In the genomic region with DNA sequence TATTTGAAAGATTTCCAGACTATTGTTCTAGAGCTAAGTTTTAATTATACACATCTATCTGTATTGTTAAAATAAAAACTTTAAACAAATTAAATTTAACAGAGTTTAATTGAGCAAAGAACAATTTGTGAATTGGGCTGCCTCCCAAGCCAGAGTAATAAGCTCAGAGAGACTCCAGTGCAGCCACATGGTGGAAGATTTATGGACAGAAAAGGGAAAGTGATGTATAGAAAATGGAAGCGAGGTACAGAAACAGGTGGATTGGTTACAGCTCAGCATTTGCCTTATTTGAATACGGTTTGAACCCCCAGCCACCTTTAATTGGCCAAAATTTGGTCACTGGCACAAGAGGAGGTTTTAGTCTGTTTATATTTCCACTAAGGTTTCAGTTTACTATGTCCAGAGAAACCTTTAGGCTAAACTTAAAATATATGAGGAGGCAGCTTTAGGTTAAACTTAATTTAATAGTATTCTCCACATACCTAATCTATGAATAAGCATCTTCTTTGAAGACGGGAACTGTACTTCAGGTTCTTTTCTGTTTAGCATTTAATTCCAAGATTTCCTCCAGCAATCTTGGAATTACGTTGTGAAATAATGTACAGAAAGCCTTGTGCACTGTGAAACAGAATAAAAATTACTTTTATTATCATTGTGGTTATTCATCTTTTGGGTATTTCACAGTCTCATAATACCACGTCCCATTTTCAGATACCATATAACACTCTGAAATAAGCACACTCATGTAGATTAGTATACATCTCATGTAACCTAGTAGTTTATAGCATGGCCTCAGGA, we compare ENCODE assay signal across 20 cellular contexts.
"Had no signal": no experiment of that assay in that cellular context is flagged by ENCODE, and none has a peak within 500 bp of the region (broad histone marks: within the 10 kb centered on the region; RNA-seq: fewer than 3 reads in every experiment).

No MANE protein-coding gene starts in this region.

- H3K4me1 ChIP-seq: neural progenitor cell had no signal

- H3K4me3 ChIP-seq: gastrocnemius medialis, heart right ventricle, lung, neural progenitor cell, skin epidermis, tibial nerve had no signal

- H3K36me3 ChIP-seq: gastrocnemius medialis, heart right ventricle, neural progenitor cell, tibial nerve had no signal

- H3K27me3 ChIP-seq: gastrocnemius medialis, heart right ventricle, neural progenitor cell, tibial nerve had no signal

- H3K27me3 Mint-ChIP-seq: activated naive CD8-positive, alpha-beta T cell treated with anti-CD3 and anti-CD28 coated beads for 36 hours; stimulated activated naive B cell treated with anti-CD40 and anti-IgM and Interleukin-4, amounts not matched to agents 10 μg/mL and 1 μg/mL and 100 μg/mL, for 72 hours had no signal

- H3K36me3 Mint-ChIP-seq: activated naive CD8-positive, alpha-beta T cell treated with anti-CD3 and anti-CD28 coated beads for 36 hours; stimulated activated naive B cell treated with anti-CD40 and anti-IgM and Interleukin-4, amounts not matched to agents 10 μg/mL and 1 μg/mL and 100 μg/mL, for 72 hours had no signal

- H3K27ac ChIP-seq: epithelial cell of prostate, gastrocnemius medialis, heart right ventricle, neural progenitor cell, skin epidermis, tibial nerve had no signal

- DNase-seq: activated CD4-positive, alpha-beta T cell treated with anti-CD3 and anti-CD28 coated beads for 48 hours; activated CD8-positive, alpha-beta T cell treated with anti-CD3 and anti-CD28 coated beads for 36 hours; activated naive CD8-positive, alpha-beta T cell treated with anti-CD3 and anti-CD28 coated beads for 36 hours; activated T-cell treated with anti-CD3 and anti-CD28 coated beads, Interleukin-2, amount 50 U/mL, for 72 hours; aorta; dermis blood vessel endothelial cell; effector memory CD8-positive, alpha-beta T cell; gastrocnemius medialis; heart right ventricle; left colon; midbrain; posterior cingulate gyrus; stimulated activated CD4-positive, alpha-beta T cell treated with anti-CD3 and anti-CD28 coated beads, Interleukin-15, amount 100 ng/mL, for 24 hours; stimulated activated CD4-positive, alpha-beta T cell treated with anti-CD3 and anti-CD28 coated beads, Interleukin-4, amount 100 ng/mL, for 1 hour; stimulated activated naive B cell treated with anti-CD40 and anti-IgM and Interleukin-4, amounts not matched to agents 10 μg/mL and 1 μg/mL and 100 μg/mL, for 72 hours had no signal

- H3K27ac Mint-ChIP-seq: activated CD8-positive, alpha-beta T cell treated with anti-CD3 and anti-CD28 coated beads for 36 hours; activated naive CD8-positive, alpha-beta T cell treated with anti-CD3 and anti-CD28 coated beads for 36 hours; activated T-cell treated with anti-CD3 and anti-CD28 coated beads, Interleukin-2, amount 50 U/mL, for 72 hours; effector memory CD8-positive, alpha-beta T cell; neural progenitor cell; stimulated activated naive B cell treated with anti-CD40 and anti-IgM and Interleukin-4, amounts not matched to agents 10 μg/mL and 1 μg/mL and 100 μg/mL, for 72 hours had no signal

- H3K9me3 ChIP-seq: gastrocnemius medialis, heart right ventricle, tibial nerve had no signal

- H3K4me1 Mint-ChIP-seq: activated naive CD8-positive, alpha-beta T cell treated with anti-CD3 and anti-CD28 coated beads for 36 hours; stimulated activated naive B cell treated with anti-CD40 and anti-IgM and Interleukin-4, amounts not matched to agents 10 μg/mL and 1 μg/mL and 100 μg/mL, for 72 hours had no signal

- H3K9me3 Mint-ChIP-seq: activated CD8-positive, alpha-beta T cell treated with anti-CD3 and anti-CD28 coated beads for 36 hours; activated naive CD8-positive, alpha-beta T cell treated with anti-CD3 and anti-CD28 coated beads for 36 hours; activated T-cell treated with anti-CD3 and anti-CD28 coated beads, Interleukin-2, amount 50 U/mL, for 72 hours; effector memory CD8-positive, alpha-beta T cell; neural progenitor cell; stimulated activated naive B cell treated with anti-CD40 and anti-IgM and Interleukin-4, amounts not matched to agents 10 μg/mL and 1 μg/mL and 100 μg/mL, for 72 hours had no signal

- H3K4me3 Mint-ChIP-seq: activated CD8-positive, alpha-beta T cell treated with anti-CD3 and anti-CD28 coated beads for 36 hours; activated naive CD8-positive, alpha-beta T cell treated with anti-CD3 and anti-CD28 coated beads for 36 hours; activated T-cell treated with anti-CD3 and anti-CD28 coated beads, Interleukin-2, amount 50 U/mL, for 72 hours; effector memory CD8-positive, alpha-beta T cell; neural progenitor cell; stimulated activated naive B cell treated with anti-CD40 and anti-IgM and Interleukin-4, amounts not matched to agents 10 μg/mL and 1 μg/mL and 100 μg/mL, for 72 hours had no signal
